28 cellular contexts compared by ENCODE assay signal in genomic region chr1:228683428-228683827, GRCh38.
"Had no signal": no experiment of that assay in that cellular context is flagged by ENCODE, and none has a peak within 500 bp of the region (broad histone marks: within the 10 kb centered on the region; RNA-seq: fewer than 3 reads in every experiment).

No MANE protein-coding gene starts in this region.

- H3K4me2 ChIP-seq: hepatocyte had no signal

- H3K27me3 ChIP-seq: colonic mucosa, foreskin keratinocyte, hepatocyte had no signal

- H3K27ac ChIP-seq: colonic mucosa, dorsolateral prefrontal cortex, epithelial cell of prostate, esophagus muscularis mucosa, esophagus squamous epithelium, foreskin keratinocyte, gastrocnemius medialis, gastroesophageal sphincter, hepatocyte had no signal

- DNase-seq: colonic mucosa; cortex of kidney; dermis blood vessel endothelial cell; dorsolateral prefrontal cortex; effector CD4-positive, alpha-beta T cell; effector CD8-positive, alpha-beta T cell; effector memory CD4-positive, alpha-beta T cell; effector memory CD8-positive, alpha-beta T cell; endodermal cell; erythroblast; esophagus squamous epithelium; foreskin fibroblast; foreskin keratinocyte; foreskin melanocyte; gastrocnemius medialis; glutamatergic neuron; head of caudate nucleus; heart left ventricle; heart right ventricle had no signal

- ATAC-seq: effector memory CD8-positive, alpha-beta T cell; esophagus mucosa; foreskin keratinocyte; gastrocnemius medialis; gastroesophageal sphincter; heart left ventricle; heart right ventricle had no signal

- H3K36me3 ChIP-seq: colonic mucosa, esophagus muscularis mucosa, esophagus squamous epithelium, gastrocnemius medialis, gastroesophageal sphincter, heart left ventricle, heart right ventricle had no signal

- H2AFZ ChIP-seq: hepatocyte had no signal

- H3K9me3 ChIP-seq: colonic mucosa, esophagus muscularis mucosa, esophagus squamous epithelium, gastrocnemius medialis, gastroesophageal sphincter, heart left ventricle, heart right ventricle had no signal

- H3K4me1 ChIP-seq: colonic mucosa, esophagus squamous epithelium, foreskin keratinocyte, gastrocnemius medialis, gastroesophageal sphincter had no signal

- H3K4me3 ChIP-seq: colonic mucosa, coronary artery, dorsolateral prefrontal cortex, esophagus muscularis mucosa, esophagus squamous epithelium, gastrocnemius medialis, gastroesophageal sphincter, heart left ventricle, heart right ventricle, hepatocyte had no signal

- H3K79me2 ChIP-seq: hepatocyte had no signal

- FAIRE-seq: endometrium, endothelial cell of umbilical vein, frontal cortex had no signal
